Comparison of ENCODE assay signal across 29 cellular contexts in the genomic region with DNA sequence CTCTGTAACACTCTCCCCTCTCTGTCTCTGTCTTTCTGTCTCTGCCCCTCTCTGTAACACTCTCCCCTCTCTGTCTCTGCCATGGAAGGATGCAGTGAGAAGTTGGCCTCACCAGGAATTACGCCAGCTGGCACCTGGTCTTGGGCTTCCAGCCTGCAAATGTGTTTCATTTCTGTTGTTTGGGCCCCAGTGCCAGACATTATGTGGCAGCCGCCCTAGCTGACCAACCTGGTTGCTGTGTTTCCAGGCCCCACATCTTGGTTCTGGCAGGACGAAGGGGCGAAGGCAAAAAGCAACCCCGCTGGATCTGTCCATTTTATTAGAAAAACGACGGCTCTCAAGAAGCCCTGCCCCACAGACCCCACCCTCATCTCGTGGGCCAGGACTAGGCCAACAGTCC. TPM values are rescaled to one million over a fixed set of nuclear protein-coding genes. Genes with fewer than 3 reads are reported as not detected.
DNase-seq lines count a peak whose midpoint lies in the region; ATAC-seq lines count a peak whose summit lies in the region.
"Had no signal": no experiment of that assay in that cellular context is flagged by ENCODE, and none has a peak within 500 bp of the region (broad histone marks: within the 10 kb centered on the region; RNA-seq: fewer than 3 reads in every experiment).

No MANE protein-coding gene starts in this region.

- H3K9me3 ChIP-seq in effector memory CD4-positive, alpha-beta T cell (ENCODE audit: control insufficient read depth, low read length), result no peaks in the 10 kb centered on the region
- H3K9me3 ChIP-seq: body of pancreas, tibial nerve had no signal

- DNase-seq in Right ventricle myocardium superior, result peak; percentile 54
- no peak for DNase-seq in Right ventricle myocardium inferior (ENCODE audit: missing footprints)
- peak; percentile 88 for DNase-seq in cerebellum (ENCODE audit: low spot score)
- DNase-seq in medulla oblongata (ENCODE audit: extremely low spot score), result peak; percentile 31
- peak; percentile 41 for DNase-seq in ureter (ENCODE audit: low spot score)
- DNase-seq in effector memory CD4-positive, alpha-beta T cell, result no peak
- DNase-seq in T-cell, result no peak
- DNase-seq: activated B cell treated with CpG ODN at 0.5 μM for 24 hours; activated gamma-delta T cell; activated T-cell treated with anti-CD3 and anti-CD28 coated beads, Interleukin-2, amount 50 U/mL, for 24 hours; body of pancreas; CD8-positive, alpha-beta T cell; IMR-90; left colon; NCI-H510A treated with DMSO at 0.1 percent for 48 hours; OCI-M1; stimulated activated CD4-positive, alpha-beta T cell treated with anti-CD3 and anti-CD28 coated beads, Interleukin-2, amount 100 ng/mL, for 48 hours had no signal

- H3K36me3 Mint-ChIP-seq in T-cell, result no peaks in the 10 kb centered on the region
- H3K36me3 Mint-ChIP-seq: CD8-positive, alpha-beta T cell; memory B cell had no signal

- ATAC-seq in Right ventricle myocardium superior (ENCODE audit: poor library complexity) (no peak), Right ventricle myocardium inferior (no peak), HG02938 (IDR thresholded peaks at IDR 0.05; ENCODE audit: unreplicated experiment) (no peak), T-cell (replicated peaks in 1 of 4) (no peak)
- ATAC-seq: body of pancreas; CD8-positive, alpha-beta T cell; HCT116 had no signal

- peaks cover 7 to 12% (median 7%) of the 10 kb centered on the region in 3 donors for H3K4me1 Mint-ChIP-seq in T-cell

- H3K9me3 Mint-ChIP-seq in T-cell, result no peaks in the 10 kb centered on the region
- H3K9me3 Mint-ChIP-seq: activated B cell treated with CpG ODN at 0.5 μM for 24 hours; activated T-cell treated with anti-CD3 and anti-CD28 coated beads, Interleukin-2, amount 50 U/mL, for 24 hours; CD8-positive, alpha-beta T cell; memory B cell had no signal

- POLR2A ChIA-PET in T-cell (lab: Charles Lee), result no interaction called here

- H3K4me3 Mint-ChIP-seq in T-cell, result no peak overlapping the region
- H3K4me3 Mint-ChIP-seq: activated B cell treated with CpG ODN at 0.5 μM for 24 hours; activated T-cell treated with anti-CD3 and anti-CD28 coated beads, Interleukin-2, amount 50 U/mL, for 24 hours; CD8-positive, alpha-beta T cell; memory B cell had no signal

- peaks cover 4% of the 10 kb centered on the region for H3K4me1 ChIP-seq in effector memory CD4-positive, alpha-beta T cell (ENCODE audit: control insufficient read depth, insufficient read depth, low read length, poor library complexity, severe bottlenecking)
- H3K4me1 ChIP-seq: body of pancreas had no signal

- no peak overlapping the region for H3K4me3 ChIP-seq in effector memory CD4-positive, alpha-beta T cell (ENCODE audit: insufficient read depth, low read depth, low read length, poor library complexity, severe bottlenecking)
- H3K4me3 ChIP-seq: body of pancreas, SK-N-MC, tibial nerve had no signal

- no peak overlapping the region for H3K27ac Mint-ChIP-seq in T-cell
- H3K27ac Mint-ChIP-seq: activated B cell treated with CpG ODN at 0.5 μM for 24 hours; activated T-cell treated with anti-CD3 and anti-CD28 coated beads, Interleukin-2, amount 50 U/mL, for 24 hours; CD8-positive, alpha-beta T cell; memory B cell had no signal

- intact Hi-C loops in Right ventricle myocardium superior (cut with DNase I) (no loop called here), Right ventricle myocardium inferior (cut with DNase I) (no loop called here)

- H3K27me3 Mint-ChIP-seq in T-cell, result no peaks in the 10 kb centered on the region
- H3K27me3 Mint-ChIP-seq: activated B cell treated with CpG ODN at 0.5 μM for 24 hours; activated T-cell treated with anti-CD3 and anti-CD28 coated beads, Interleukin-2, amount 50 U/mL, for 24 hours; memory B cell had no signal

- CTCF ChIA-PET in T-cell (lab: Charles Lee), result no interaction called here

- no peaks in the 10 kb centered on the region for H3K36me3 ChIP-seq in effector memory CD4-positive, alpha-beta T cell (ENCODE audit: control insufficient read depth, insufficient read depth, low read length)
- H3K36me3 ChIP-seq: tibial nerve had no signal

- no peak overlapping the region for H3K27ac ChIP-seq in effector memory CD4-positive, alpha-beta T cell (ENCODE audit: insufficient read depth, low read length, poor library complexity, severe bottlenecking)
- H3K27ac ChIP-seq: body of pancreas, RWPE1, SK-N-MC, tibial nerve had no signal

- H3K27me3 ChIP-seq in effector memory CD4-positive, alpha-beta T cell (replicated peaks; ENCODE audit: control insufficient read depth, insufficient read depth, low read length, poor library complexity, severe bottlenecking), result no peaks in the 10 kb centered on the region
- H3K27me3 ChIP-seq: body of pancreas, tibial nerve had no signal

RNA-seq across cellular contexts. Expression of gene ZXDC, which starts 5.2 kb away (rescaled TPM):
- 16.1 TPM for total RNA-seq in Right ventricle myocardium superior
- 15.9 TPM for total RNA-seq in Right ventricle myocardium inferior
- total RNA-seq in cerebellum, result 51.0 TPM
- total RNA-seq in ureter, result 56.5 TPM
- total RNA-seq in T-cell, result 10 to 100 TPM; 57.6 to 68.7 (median 61.8) TPM

RNA-seq across cellular contexts. Expression of gene UROC1, which starts 36.7 kb away (rescaled TPM):
- total RNA-seq in Right ventricle myocardium superior, result not detected
- total RNA-seq in Right ventricle myocardium inferior, result not detected
- total RNA-seq in cerebellum, result 0.27 TPM
- total RNA-seq in ureter, result not detected
- under 1 TPM in 1 of 5 donors, not detected in 4; 0.09 TPM for total RNA-seq in T-cell
- total RNA-seq: A673; activated B cell treated with CpG ODN at 0.5 μM for 24 hours; body of pancreas; CD8-positive, alpha-beta T cell; fibroblast of lung; IMR-90; left colon; LHCN-M2; posterior vena cava; right cardiac atrium; T-helper 1 cell treated with Interleukin-12 subunit alpha and Interleukin-12 subunit beta and Interleukin-4 antibody, amounts not matched to agents 30 ng/mL and 1 ng/mL, for 36 hours; tibial nerve had no signal

RNA-seq across cellular contexts. Expression of gene CHST13, which starts 43.1 kb away (rescaled TPM):
- total RNA-seq in Right ventricle myocardium superior, result 0.11 TPM
- total RNA-seq in Right ventricle myocardium inferior, result 0.60 TPM
- not detected for total RNA-seq in cerebellum
- total RNA-seq in ureter, result not detected
- total RNA-seq in T-cell, result under 1 TPM in 1 of 5 donors, not detected in 4; 0.20 TPM
- total RNA-seq: A673; activated B cell treated with CpG ODN at 0.5 μM for 24 hours; CD8-positive, alpha-beta T cell; IMR-90; LHCN-M2; T-helper 1 cell treated with Interleukin-12 subunit alpha and Interleukin-12 subunit beta and Interleukin-4 antibody, amounts not matched to agents 30 ng/mL and 1 ng/mL, for 36 hours had no signal

Comparison
In these comparisons a context has a peak if more than half of its experiments do, and no peak if none do; other contexts are left out.
1. DNase-seq: peak in Right ventricle myocardium superior (single experiment), cerebellum (single experiment), medulla oblongata (single experiment) and ureter (single experiment); none in Right ventricle myocardium inferior (single experiment), effector memory CD4-positive, alpha-beta T cell (0 of 3) and T-cell (0 of 34).